ENCODE assay signal across 8 cellular contexts in the genomic region with DNA sequence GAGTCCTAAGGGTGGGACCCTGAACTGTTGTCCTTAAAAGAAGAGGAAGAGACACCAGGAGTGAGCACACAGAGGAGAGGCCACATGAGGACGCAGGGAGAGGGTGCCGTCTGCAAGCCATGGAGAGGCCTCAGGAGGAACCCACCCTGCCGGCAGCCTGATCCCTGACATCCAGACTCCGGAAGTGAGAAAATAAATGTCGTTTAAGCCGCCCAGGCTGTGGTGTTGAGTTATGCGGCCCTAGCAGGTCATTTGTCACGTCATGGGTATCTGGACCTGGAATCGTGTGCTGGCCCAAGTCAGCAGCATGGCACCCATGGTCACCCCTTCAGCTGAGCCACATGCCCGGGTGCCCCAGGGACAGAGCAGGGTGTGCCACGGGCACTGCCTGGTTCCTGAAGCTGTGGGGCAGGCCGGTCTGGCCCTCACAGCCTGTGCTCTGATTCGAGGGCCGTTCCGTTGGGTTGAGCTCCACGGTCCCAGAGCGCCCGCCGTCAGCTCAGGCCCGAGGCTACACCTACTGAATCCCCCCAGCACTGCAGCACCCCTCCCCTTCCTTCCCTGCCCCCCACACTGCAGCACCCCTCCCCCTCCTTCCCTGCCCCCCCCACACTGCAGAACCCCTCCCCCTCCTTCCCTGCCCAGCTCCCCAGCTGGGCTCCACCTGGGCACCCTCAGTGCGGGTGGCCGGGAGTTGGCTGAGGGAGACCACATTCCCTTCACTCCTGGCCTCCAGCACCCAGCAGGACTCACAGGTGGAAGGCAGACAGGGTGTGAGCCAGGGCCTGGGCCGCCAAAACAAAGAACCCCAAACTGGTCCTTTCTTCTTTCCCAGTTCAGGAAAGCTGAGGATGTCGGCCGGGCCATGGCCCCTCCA. TPM values are rescaled to one million over a fixed set of nuclear protein-coding genes. Genes with fewer than 3 reads are reported as not detected.
DNase-seq lines count a peak whose midpoint lies in the region; ATAC-seq, FAIRE-seq and TF ChIP-seq lines count a peak whose summit lies in the region.

No MANE protein-coding gene starts in this region.

- no peaks in the 10 kb centered on the region for H3K27me3 Mint-ChIP-seq in T-cell

- peak overlapping the region in 2 of 3 donors; percentile 24 to 72 for H3K4me3 Mint-ChIP-seq in T-cell

- ATAC-seq in A549 (no peak; a peak in 1 of 6 replicates), T-cell (replicated peaks in 1 of 4) (no peak), GM18517 (IDR thresholded peaks at IDR 0.05; ENCODE audit: unreplicated experiment) (no peak), GM21381 (IDR thresholded peaks at IDR 0.05; ENCODE audit: unreplicated experiment) (no peak), HG02678 (IDR thresholded peaks at IDR 0.05; ENCODE audit: unreplicated experiment) (no peak)

- peak overlapping the region in 1 of 2 donors; percentile 68 for H3K27ac Mint-ChIP-seq in T-cell

- TF ChIP-seq CTCF in A549 (IDR thresholded peaks at IDR 0.05): no peak

- DNase-seq in A549 (ENCODE audit: low read depth in 1 of 2, low spot score in 1 of 2) (peak; percentile 66 to 68), GM03348 (ENCODE audit: low spot score) (peak; percentile 81), T-cell (no peak), cortex of kidney (lab: John Stamatoyannopoulos, UW) (no peak)

- H3K4me3 ChIP-seq in A549: no peak overlapping the region

- no peak for TF ChIP-seq EP300 in A549 (IDR thresholded peaks at IDR 0.05)

- H3K4me2 ChIP-seq in A549: peak overlapping the region; percentile 63

- WGBS in A549 (ENCODE audit: missing lambda C conversion rate): 84% methylated on average over 25 of the region's 25 CpGs

- H3K4me1 ChIP-seq in A549: peaks cover 63% of the 10 kb centered on the region

- H3K9me3 ChIP-seq in A549: no peaks in the 10 kb centered on the region

- FAIRE-seq in A549 (lab: Jason Lieb, UNC): no peak

- POLR2A ChIA-PET in A549 (lab: Yijun Ruan, JAX): interaction anchor here (1.4 to 1.6 kb wide), 2 partner anchors 9 to 13 kb away, joined by 5 read pairs; a partner anchor contains a TSS
- POLR2A ChIA-PET in T-cell (lab: Charles Lee): no interaction called here

- no peak for TF ChIP-seq POLR2A in A549 (IDR thresholded peaks at IDR 0.05; ENCODE audit: low read length)

- CTCF ChIA-PET in A549 (lab: Yijun Ruan, JAX): interaction anchor here (1.0 to 4.8 kb wide), 7 partner anchors 10 to 185 kb away, joined by 3 to 38 read pairs (median 4); a partner anchor contains a TSS
- CTCF ChIA-PET in T-cell (lab: Charles Lee): no interaction called here

- H3K4me1 Mint-ChIP-seq in T-cell: peaks cover 14 to 44% (median 30%) of the 10 kb centered on the region in 3 donors

- no peak for TF ChIP-seq RAD21 in A549 (conservative IDR thresholded peaks at IDR 0.05 in 1 of 2, IDR thresholded peaks at IDR 0.05 in 1 of 2)

- H3K27ac ChIP-seq in A549 (peak overlapping the region; percentile 96), layer of hippocampus (ENCODE audit: low read depth, low read length) (peak overlapping the region; percentile 85)

- H3K9me3 Mint-ChIP-seq in T-cell: no peaks in the 10 kb centered on the region

- no peaks in the 10 kb centered on the region for H3K36me3 Mint-ChIP-seq in T-cell

- H3K27me3 ChIP-seq in layer of hippocampus (ENCODE audit: control insufficient read depth, insufficient read depth, low read length): no peaks in the 10 kb centered on the region

TF ChIP-seq in A549, 52 proteins besides CTCF, POLR2A, EP300 and RAD21:
- no peak for TF ChIP-seq RARB (CRISPR knock-in tag; IDR thresholded peaks at IDR 0.05)
- TF ChIP-seq, protein P1, sequence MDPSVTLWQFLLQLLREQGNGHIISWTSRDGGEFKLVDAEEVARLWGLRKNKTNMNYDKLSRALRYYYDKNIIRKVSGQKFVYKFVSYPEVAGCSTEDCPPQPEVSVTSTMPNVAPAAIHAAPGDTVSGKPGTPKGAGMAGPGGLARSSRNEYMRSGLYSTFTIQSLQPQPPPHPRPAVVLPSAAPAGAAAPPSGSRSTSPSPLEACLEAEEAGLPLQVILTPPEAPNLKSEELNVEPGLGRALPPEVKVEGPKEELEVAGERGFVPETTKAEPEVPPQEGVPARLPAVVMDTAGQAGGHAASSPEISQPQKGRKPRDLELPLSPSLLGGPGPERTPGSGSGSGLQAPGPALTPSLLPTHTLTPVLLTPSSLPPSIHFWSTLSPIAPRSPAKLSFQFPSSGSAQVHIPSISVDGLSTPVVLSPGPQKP (IDR thresholded peaks at IDR 0.05; ENCODE audit: low read depth, low read length): no peak
- no peak for TF ChIP-seq RCOR1 (IDR thresholded peaks at IDR 0.05; ENCODE audit: low read depth, low read length)
- TF ChIP-seq, protein P2, sequence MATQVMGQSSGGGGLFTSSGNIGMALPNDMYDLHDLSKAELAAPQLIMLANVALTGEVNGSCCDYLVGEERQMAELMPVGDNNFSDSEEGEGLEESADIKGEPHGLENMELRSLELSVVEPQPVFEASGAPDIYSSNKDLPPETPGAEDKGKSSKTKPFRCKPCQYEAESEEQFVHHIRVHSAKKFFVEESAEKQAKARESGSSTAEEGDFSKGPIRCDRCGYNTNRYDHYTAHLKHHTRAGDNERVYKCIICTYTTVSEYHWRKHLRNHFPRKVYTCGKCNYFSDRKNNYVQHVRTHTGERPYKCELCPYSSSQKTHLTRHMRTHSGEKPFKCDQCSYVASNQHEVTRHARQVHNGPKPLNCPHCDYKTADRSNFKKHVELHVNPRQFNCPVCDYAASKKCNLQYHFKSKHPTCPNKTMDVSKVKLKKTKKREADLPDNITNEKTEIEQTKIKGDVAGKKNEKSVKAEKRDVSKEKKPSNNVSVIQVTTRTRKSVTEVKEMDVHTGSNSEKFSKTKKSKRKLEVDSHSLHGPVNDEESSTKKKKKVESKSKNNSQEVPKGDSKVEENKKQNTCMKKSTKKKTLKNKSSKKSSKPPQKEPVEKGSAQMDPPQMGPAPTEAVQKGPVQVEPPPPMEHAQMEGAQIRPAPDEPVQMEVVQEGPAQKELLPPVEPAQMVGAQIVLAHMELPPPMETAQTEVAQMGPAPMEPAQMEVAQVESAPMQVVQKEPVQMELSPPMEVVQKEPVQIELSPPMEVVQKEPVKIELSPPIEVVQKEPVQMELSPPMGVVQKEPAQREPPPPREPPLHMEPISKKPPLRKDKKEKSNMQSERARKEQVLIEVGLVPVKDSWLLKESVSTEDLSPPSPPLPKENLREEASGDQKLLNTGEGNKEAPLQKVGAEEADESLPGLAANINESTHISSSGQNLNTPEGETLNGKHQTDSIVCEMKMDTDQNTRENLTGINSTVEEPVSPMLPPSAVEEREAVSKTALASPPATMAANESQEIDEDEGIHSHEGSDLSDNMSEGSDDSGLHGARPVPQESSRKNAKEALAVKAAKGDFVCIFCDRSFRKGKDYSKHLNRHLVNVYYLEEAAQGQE (IDR thresholded peaks at IDR 0.05): no peak
- TF ChIP-seq CHD2 (IDR thresholded peaks at IDR 0.05; ENCODE audit: low read length, partially characterized antibody): peak; percentile 24
- TF ChIP-seq CEBPB (IDR thresholded peaks at IDR 0.05): no peak
- TF ChIP-seq KDM5A (IDR thresholded peaks at IDR 0.05): no peak
- TF ChIP-seq ZNF302 (CRISPR knock-in tag; IDR thresholded peaks at IDR 0.05): no peak
- no peak for TF ChIP-seq POLR2AphosphoS2 (conservative IDR thresholded peaks at IDR 0.05; ENCODE audit: low read length)
- TF ChIP-seq ZSCAN20 (CRISPR knock-in tag; IDR thresholded peaks at IDR 0.05): no peak
- TF ChIP-seq JUN (IDR thresholded peaks at IDR 0.05): peak in 1 of 2 experiments; percentile 35; a peak in 1 of 5 replicates
- TF ChIP-seq HOXB13 (CRISPR knock-in tag; IDR thresholded peaks at IDR 0.05; ENCODE audit: low read depth): no peak
- TF ChIP-seq EHMT2 (IDR thresholded peaks at IDR 0.05; ENCODE audit: low read depth): no peak
TF ChIP-seq in A549: peak in this region for 2.

RNA-seq across cellular contexts. Expression of a gene that starts 2.7 kb away (rescaled TPM):
- polyA plus RNA-seq in A549 (2011; rRNA removed): 16.6 and 18.5 TPM in 2 replicates
- polyA plus RNA-seq in A549 (2012; cell fraction: cytosol; rRNA removed): 24.3 and 29.0 TPM in 2 replicates
- 200 and 241 TPM in 2 replicates for polyA plus RNA-seq in A549 (2012; cell fraction: nucleus; rRNA removed)
- polyA plus RNA-seq in A549 (2017; fragmentation: RNase III; extraction: RNeasy Plus Mini Kit Qiagen cat#74134 plus additional on column Dnase treatment): 18.2 to 22.1 TPM (median 18.9 TPM) in 3 replicates
- polyA minus RNA-seq in A549 (2011; rRNA and poly(A)+ RNA removed): 22.3 and 26.3 TPM in 2 replicates
- total RNA-seq in T-cell: 100 to 1,000 TPM in 3 of 5 donors, 10 to 100 TPM in 2; 86.4 to 127 (median 103) TPM

RNA-seq across cellular contexts. Expression of a gene that starts 13.5 kb away (rescaled TPM):
- polyA plus RNA-seq in A549 (2011; rRNA removed) (28.6 and 40.0 TPM in 2 replicates), A549 (2017; fragmentation: RNase III; extraction: RNeasy Plus Mini Kit Qiagen cat#74134 plus additional on column Dnase treatment) (77.9 to 97.7 TPM (median 90.9 TPM) in 3 replicates)
- polyA plus RNA-seq in A549 (2012; cell fraction: cytosol; rRNA removed): 53.6 and 113 TPM in 2 replicates
- 108 and 156 TPM in 2 replicates for polyA plus RNA-seq in A549 (2012; cell fraction: nucleus; rRNA removed)
- 31.5 TPM in 2 replicates for polyA minus RNA-seq in A549 (2011; rRNA and poly(A)+ RNA removed)
- total RNA-seq in T-cell: 10 to 100 TPM; 31.9 to 47.3 (median 40.9) TPM

RNA-seq across cellular contexts. Expression of a gene that starts 58.2 kb away (rescaled TPM):
- polyA plus RNA-seq in A549 (2011; rRNA removed) (130 and 139 TPM in 2 replicates), A549 (2017; fragmentation: RNase III; extraction: RNeasy Plus Mini Kit Qiagen cat#74134 plus additional on column Dnase treatment) (151 to 173 TPM (median 163 TPM) in 3 replicates)
- polyA plus RNA-seq in A549 (2012; cell fraction: cytosol; rRNA removed): 182 and 192 TPM in 2 replicates
- 734 and 786 TPM in 2 replicates for polyA plus RNA-seq in A549 (2012; cell fraction: nucleus; rRNA removed)
- polyA minus RNA-seq in A549 (2011; rRNA and poly(A)+ RNA removed): 105 and 128 TPM in 2 replicates
- 100 to 1,000 TPM; 177 to 273 (median 194) TPM for total RNA-seq in T-cell

Comparison
In these comparisons a context has a peak if more than half of its experiments do, and no peak if none do; other contexts are left out.
1. DNase-seq: peak in A549 (2 of 2) and GM03348 (single experiment); none in T-cell (0 of 34) and cortex of kidney (single experiment).